In the genomic region with DNA sequence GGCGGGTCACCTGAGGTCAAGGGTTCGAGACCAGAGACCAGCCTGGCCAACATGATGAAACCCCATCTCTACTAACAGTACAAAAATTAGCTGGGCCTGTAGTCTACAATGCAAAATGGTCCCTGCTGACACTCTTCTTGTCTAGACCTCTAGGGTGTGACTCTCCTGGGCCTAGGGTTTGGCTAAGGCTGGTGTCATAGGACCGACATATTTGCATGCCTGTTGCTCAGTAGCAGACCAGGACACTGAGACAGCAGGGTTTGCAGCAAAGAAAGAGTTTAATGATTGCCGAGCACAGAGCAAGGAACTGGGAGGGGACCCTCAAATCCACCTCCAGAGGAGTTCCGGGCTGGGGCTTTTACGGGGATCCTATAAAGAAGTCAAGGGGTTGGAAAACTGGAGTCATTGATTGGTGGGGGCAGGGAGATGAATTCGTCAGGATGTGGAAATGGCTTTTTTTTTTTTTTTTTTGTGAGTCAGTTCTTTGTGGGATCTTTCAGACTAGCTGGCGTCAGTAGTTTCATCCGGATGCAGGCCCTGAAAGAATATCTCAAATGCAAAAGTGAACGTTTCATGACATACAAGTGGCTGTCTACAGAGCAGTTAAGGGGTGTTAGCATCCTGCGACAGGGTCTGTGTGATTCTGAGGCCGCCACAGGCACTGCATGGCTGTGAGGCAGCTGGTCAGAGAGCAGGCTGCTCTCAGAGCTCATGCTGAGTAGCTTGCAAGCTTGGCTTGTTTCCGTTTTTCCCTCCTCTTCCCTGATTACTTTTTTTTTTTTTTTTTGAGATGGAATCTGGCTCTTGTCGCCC, we compare ENCODE assay signal across 10 cellular contexts. TPM values are rescaled to one million over a fixed set of nuclear protein-coding genes. Genes with fewer than 3 reads are reported as not detected.
DNase-seq lines count a peak whose midpoint lies in the region; ATAC-seq and TF ChIP-seq lines count a peak whose summit lies in the region.
"Had no signal": no experiment of that assay in that cellular context is flagged by ENCODE, and none has a peak within 500 bp of the region (broad histone marks: within the 10 kb centered on the region; RNA-seq: fewer than 3 reads in every experiment).

No MANE protein-coding gene starts in this region.

- TF ChIP-seq CTCF in adrenal gland (IDR thresholded peaks at IDR 0.05) (no peak), thyroid gland (IDR thresholded peaks at IDR 0.05) (no peak)

- peaks cover 0 to 12% of the 10 kb centered on the region in 2 donors for H3K4me1 ChIP-seq in adrenal gland (replicated peaks in 1 of 2)
- peaks cover 0 to 40% of the 10 kb centered on the region in 2 donors for H3K4me1 ChIP-seq in thyroid gland

- intact Hi-C loops in adrenal gland (cut with DNase I) (no loop called here), thyroid gland (cut with DNase I) (no loop called here)

- peak in 1 of 2 donors; percentile 9 for TF ChIP-seq POLR2A in adrenal gland (IDR thresholded peaks at IDR 0.05)
- TF ChIP-seq POLR2A in thyroid gland (IDR thresholded peaks at IDR 0.05): no peak

- DNase-seq in HS-5 (ENCODE audit: low read depth) (peak; percentile 60), adrenal gland (no peak), hepatic stellate cell (ENCODE audit: low spot score) (peak; percentile 56), thyroid gland (no peak), Kasumi-1 (lab: John Stamatoyannopoulos, UW) (no peak), SIG-M5 treated with dmso at 0.1 percent for 504 hours (lab: John Stamatoyannopoulos, UW; ENCODE audit: unreplicated experiment) (no peak)
- DNase-seq: activated effector memory CD4-positive, alpha-beta T cell treated with Interleukin-2 at 50 U/mL for 16 hours; PC-3 had no signal

- H3K9me3 ChIP-seq in adrenal gland (replicated peaks in 1 of 3) (no peaks in the 10 kb centered on the region), thyroid gland (no peaks in the 10 kb centered on the region)

- H3K36me3 ChIP-seq in adrenal gland (replicated peaks in 1 of 2) (no peaks in the 10 kb centered on the region), thyroid gland (no peaks in the 10 kb centered on the region)

- H3K27me3 ChIP-seq in adrenal gland (no peaks in the 10 kb centered on the region), thyroid gland (no peaks in the 10 kb centered on the region)

- ATAC-seq in HG03025 (IDR thresholded peaks at IDR 0.05; ENCODE audit: low FRiP score, unreplicated experiment) (no peak), HG02571 (IDR thresholded peaks at IDR 0.05; ENCODE audit: unreplicated experiment) (no peak)
- ATAC-seq: PC-3 had no signal

- no peak overlapping the region for H3K4me3 ChIP-seq in adrenal gland
- H3K4me3 ChIP-seq in thyroid gland (replicated peaks in 1 of 3): no peak overlapping the region

- 65 to 71% (median 67%) methylated on average over 14 of the region's 14 CpGs for WGBS in adrenal gland, 4 donors
- 59 to 67% methylated on average over 14 of the region's 14 CpGs for WGBS in thyroid gland, 2 donors

- H3K27ac ChIP-seq in adrenal gland: peak overlapping the region in 3 of 5 donors; percentile 11 to 45 (median 17)
- H3K27ac ChIP-seq in thyroid gland: peak overlapping the region; percentile 52 to 67 (median 65)

RNA-seq across cellular contexts. Expression of gene A4GALT, which starts 27.2 kb away (rescaled TPM):
- total RNA-seq in adrenal gland (10 to 100 TPM in 7 of 8 donors, 1 to 10 TPM in 1; 2.7 to 29.8 (median 18.2) TPM), thyroid gland (10 to 100 TPM; 12.6 to 23.9 (median 18.0) TPM)
- polyA plus RNA-seq in adrenal gland: 10 to 100 TPM in 2 of 3 donors, 1 to 10 TPM in 1; 4.2 to 21.5 (median 17.8) TPM

Comparison
In these comparisons a context has a peak if more than half of its experiments do, and no peak if none do; other contexts are left out.
1. DNase-seq: peak in HS-5 (single experiment) and hepatic stellate cell (single experiment); none in adrenal gland (0 of 7), thyroid gland (0 of 2), Kasumi-1 (0 of 2) and SIG-M5 treated with dmso at 0.1 percent for 504 hours (single experiment).